Comparison of ENCODE assay signal across 15 cellular contexts in the genomic region with DNA sequence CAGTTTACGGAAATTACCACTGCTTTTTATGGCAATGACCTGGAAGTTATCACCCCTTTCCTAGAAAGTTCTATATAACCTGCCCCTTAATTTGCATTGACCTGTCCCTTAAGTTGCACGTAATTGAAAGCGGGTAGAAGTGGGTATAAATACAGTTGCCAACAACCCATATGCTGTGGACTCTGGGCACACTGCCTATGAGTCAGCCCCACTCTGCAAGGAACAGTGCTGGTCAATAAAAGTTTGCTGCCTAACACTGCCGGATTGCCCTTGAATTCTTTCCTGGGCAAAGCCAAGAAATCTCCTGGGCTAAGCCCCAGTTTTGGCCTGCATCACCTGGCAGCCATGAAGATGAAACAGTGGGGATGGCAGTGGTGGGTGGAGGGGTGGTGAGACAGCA. TPM values are rescaled to one million over a fixed set of nuclear protein-coding genes. Genes with fewer than 3 reads are reported as not detected.
DNase-seq lines count a peak whose midpoint lies in the region; ATAC-seq and TF ChIP-seq lines count a peak whose summit lies in the region.
"Had no signal": no experiment of that assay in that cellular context is flagged by ENCODE, and none has a peak within 500 bp of the region (broad histone marks: within the 10 kb centered on the region; RNA-seq: fewer than 3 reads in every experiment).

No MANE protein-coding gene starts in this region.

- no peaks in the 10 kb centered on the region for H3K9me3 Mint-ChIP-seq in CD14-positive monocyte
- H3K9me3 Mint-ChIP-seq in stimulated activated naive B cell treated with anti-CD40 and anti-IgM and Interleukin-4, amounts not matched to agents 10 μg/mL and 1 μg/mL and 100 μg/mL, for 72 hours: peaks cover 0 to 2% of the 10 kb centered on the region in 2 donors
- H3K9me3 Mint-ChIP-seq: H9 had no signal

- H3K27ac ChIP-seq in Peyer's patch (peak overlapping the region in 1 of 4 donors; percentile 59), osteoblast (ENCODE audit: low read depth, low read length) (no peak overlapping the region)
- H3K27ac ChIP-seq: 22Rv1, A549, C4-2B had no signal

- H2AFZ ChIP-seq in osteoblast (ENCODE audit: low read length): no peak overlapping the region

- TF ChIP-seq CTCF in CD14-positive monocyte (IDR thresholded peaks at IDR 0.05) (no peak), Peyer's patch (IDR thresholded peaks at IDR 0.05) (no peak), osteoblast (IDR thresholded peaks at IDR 0.05; ENCODE audit: extremely low read depth, low read depth, low read length) (no peak)

- no peaks in the 10 kb centered on the region for H3K36me3 Mint-ChIP-seq in CD14-positive monocyte
- H3K36me3 Mint-ChIP-seq in stimulated activated naive B cell treated with anti-CD40 and anti-IgM and Interleukin-4, amounts not matched to agents 10 μg/mL and 1 μg/mL and 100 μg/mL, for 72 hours: peaks cover 0 to 1% of the 10 kb centered on the region in 2 donors
- H3K36me3 Mint-ChIP-seq: CD4-positive, alpha-beta memory T cell had no signal

- H3K4me1 ChIP-seq in Peyer's patch (no peaks in the 10 kb centered on the region), osteoblast (ENCODE audit: insufficient read depth, low read length) (no peaks in the 10 kb centered on the region)
- H3K4me1 ChIP-seq: A549 had no signal

- no peaks in the 10 kb centered on the region for H3K36me3 ChIP-seq in Peyer's patch
- H3K36me3 ChIP-seq in osteoblast (ENCODE audit: insufficient read depth, low read length): no peaks in the 10 kb centered on the region

- H3K27me3 Mint-ChIP-seq in CD14-positive monocyte (ENCODE audit: low read depth in 3 of 3): peaks cover 17 to 31% (median 23%) of the 10 kb centered on the region in 3 donors
- peaks cover 2 to 3% of the 10 kb centered on the region in 2 donors for H3K27me3 Mint-ChIP-seq in stimulated activated naive B cell treated with anti-CD40 and anti-IgM and Interleukin-4, amounts not matched to agents 10 μg/mL and 1 μg/mL and 100 μg/mL, for 72 hours

- intact Hi-C loops in CD14-positive monocyte (cut with micrococcal nuclease) (no loop called here), Right ventricle myocardium inferior (cut with DNase I) (no loop called here)

- no peak for ATAC-seq in stimulated activated naive B cell treated with anti-CD40 and anti-IgM and Interleukin-4, amounts not matched to agents 10 μg/mL and 1 μg/mL and 100 μg/mL, for 72 hours (replicated peaks)
- no peak for ATAC-seq in Right ventricle myocardium inferior
- ATAC-seq: A549, GM12878 had no signal

- H3K27me3 ChIP-seq in Peyer's patch: no peaks in the 10 kb centered on the region
- peaks cover 18% of the 10 kb centered on the region for H3K27me3 ChIP-seq in osteoblast (ENCODE audit: insufficient read depth, low read length)

- H3K9me3 ChIP-seq in Peyer's patch: no peaks in the 10 kb centered on the region
- no peaks in the 10 kb centered on the region for H3K9me3 ChIP-seq in osteoblast (ENCODE audit: low read depth, low read length)
- H3K9me3 ChIP-seq: A549 had no signal

- H4K20me1 ChIP-seq in osteoblast (ENCODE audit: insufficient read depth, low read length): no peaks in the 10 kb centered on the region

- H3K4me1 Mint-ChIP-seq in CD14-positive monocyte: peaks cover 4% of the 10 kb centered on the region
- H3K4me1 Mint-ChIP-seq in stimulated activated naive B cell treated with anti-CD40 and anti-IgM and Interleukin-4, amounts not matched to agents 10 μg/mL and 1 μg/mL and 100 μg/mL, for 72 hours: peaks cover 46 to 96% of the 10 kb centered on the region in 2 donors
- H3K4me1 Mint-ChIP-seq: CD4-positive, alpha-beta memory T cell had no signal

- H3K4me2 ChIP-seq in osteoblast (ENCODE audit: insufficient read depth, low read length): no peak overlapping the region
- H3K4me2 ChIP-seq: A549 had no signal

- no peaks in the 10 kb centered on the region for H3K79me2 ChIP-seq in osteoblast (ENCODE audit: insufficient read depth, low read length)

- peak; percentile 1 for DNase-seq in CD14-positive monocyte (ENCODE audit: low spot score)
- DNase-seq in Peyer's patch: peak in 1 of 3 donors; percentile 77
- peak; percentile 27 for DNase-seq in osteoblast (ENCODE audit: insufficient read length, low spot score, missing footprints)
- DNase-seq in stimulated activated naive B cell treated with anti-CD40 and anti-IgM and Interleukin-4, amounts not matched to agents 10 μg/mL and 1 μg/mL and 100 μg/mL, for 72 hours: no peak
- no peak for DNase-seq in KG1 (lab: John Stamatoyannopoulos, UW)
- DNase-seq in NCI-H1694 (lab: John Stamatoyannopoulos, UW): no peak
- DNase-seq in Right ventricle myocardium inferior (ENCODE audit: missing footprints): no peak
- DNase-seq: AML-193; CD4-positive, alpha-beta memory T cell; DMS79 treated with DMSO at 0.1 percent for 48 hours; H9 had no signal

- no peak overlapping the region for H3K27ac Mint-ChIP-seq in CD14-positive monocyte
- H3K27ac Mint-ChIP-seq in stimulated activated naive B cell treated with anti-CD40 and anti-IgM and Interleukin-4, amounts not matched to agents 10 μg/mL and 1 μg/mL and 100 μg/mL, for 72 hours: peak overlapping the region; percentile 16
- H3K27ac Mint-ChIP-seq: H9 had no signal

- TF ChIP-seq POLR2A in Peyer's patch (IDR thresholded peaks at IDR 0.05): peak; percentile 22 to 46

- H3K4me3 ChIP-seq in Peyer's patch: no peak overlapping the region
- no peak overlapping the region for H3K4me3 ChIP-seq in osteoblast (ENCODE audit: insufficient read depth, low read length)
- H3K4me3 ChIP-seq: A549, GM12878 had no signal

- no peak overlapping the region for H3K4me3 Mint-ChIP-seq in CD14-positive monocyte
- H3K4me3 Mint-ChIP-seq in stimulated activated naive B cell treated with anti-CD40 and anti-IgM and Interleukin-4, amounts not matched to agents 10 μg/mL and 1 μg/mL and 100 μg/mL, for 72 hours: no peak overlapping the region
- H3K4me3 Mint-ChIP-seq: CD4-positive, alpha-beta memory T cell; H9 had no signal

RNA-seq across cellular contexts. Expression of gene CLPTM1L, which starts 23.9 kb away (rescaled TPM):
- polyA plus RNA-seq in CD14-positive monocyte: 10 to 100 TPM; 14.1 to 35.0 TPM
- total RNA-seq in Peyer's patch (100 to 1,000 TPM; 115 to 209 (median 143) TPM), osteoblast (134 and 139 TPM in 2 replicates), Right ventricle myocardium inferior (33.3 TPM)

Comparison
In these comparisons a context has a peak if more than half of its experiments do, and no peak if none do; other contexts are left out.
1. DNase-seq: peak in CD14-positive monocyte (single experiment) and osteoblast (single experiment); none in stimulated activated naive B cell treated with anti-CD40 and anti-IgM and Interleukin-4, amounts not matched to agents 10 μg/mL and 1 μg/mL and 100 μg/mL, for 72 hours (single experiment), KG1 (single experiment), NCI-H1694 (single experiment) and Right ventricle myocardium inferior (single experiment).